Comparison of ENCODE assay signal across 1 cellular context in genomic region chr16:17029602-17030350, GRCh38.
TF ChIP-seq lines count a peak whose summit lies in the region.

No MANE protein-coding gene starts in this region.

TF ChIP-seq in K562, 482 proteins besides CTCF, POLR2A, EP300 and RAD21 (continued from another document and continues in another):
- TF ChIP-seq HBP1 (CRISPR knock-in tag; IDR thresholded peaks at IDR 0.05), result no peak
- no peak for TF ChIP-seq GABPA (tag; conservative IDR thresholded peaks at IDR 0.05; ENCODE audit: low read depth)
- TF ChIP-seq ZBTB2 (IDR thresholded peaks at IDR 0.05), result no peak
- TF ChIP-seq NCOA6 (IDR thresholded peaks at IDR 0.05), result no peak
- no peak for TF ChIP-seq ETV6 (IDR thresholded peaks at IDR 0.05; ENCODE audit: borderline replicate concordance in 1 of 2, low read depth in 2 of 2, low read length in 1 of 2)
- TF ChIP-seq ETV6 (CRISPR knock-in tag; IDR thresholded peaks at IDR 0.05; ENCODE audit: borderline replicate concordance), result no peak
- no peak for TF ChIP-seq HMGXB4 (CRISPR knock-in tag; IDR thresholded peaks at IDR 0.05)
- TF ChIP-seq JUND (IDR thresholded peaks at IDR 0.05; ENCODE audit: borderline replicate concordance, low read depth, low read length), result no peak
- TF ChIP-seq JUND (tag; IDR thresholded peaks at IDR 0.05; ENCODE audit: borderline replicate concordance, low read depth, low read length), result no peak
- no peak for TF ChIP-seq XRCC5 (IDR thresholded peaks at IDR 0.05; ENCODE audit: low read depth, low read length)
- TF ChIP-seq ZNF57 (CRISPR knock-in tag; IDR thresholded peaks at IDR 0.05), result no peak
- TF ChIP-seq DIDO1 (tag; IDR thresholded peaks at IDR 0.05; ENCODE audit: low read depth), result no peak
- no peak for TF ChIP-seq ATF1 (CRISPR knock-in tag; IDR thresholded peaks at IDR 0.05)
- TF ChIP-seq ATF1 (tag; IDR thresholded peaks at IDR 0.05), result no peak
- peak; percentile 19; the same call in 1 of the 2 replicates for TF ChIP-seq ZNF507 (tag; conservative IDR thresholded peaks at IDR 0.05)
- TF ChIP-seq RREB1 (CRISPR knock-in tag; IDR thresholded peaks at IDR 0.05), result no peak
- TF ChIP-seq MEF2D (tag; conservative IDR thresholded peaks at IDR 0.05; ENCODE audit: low read depth), result no peak
- no peak for TF ChIP-seq MTA1 (IDR thresholded peaks at IDR 0.05; ENCODE audit: borderline replicate concordance)
- no peak for TF ChIP-seq CREB3 (tag; conservative IDR thresholded peaks at IDR 0.05; ENCODE audit: low read depth)
- TF ChIP-seq PRDM10 (IDR thresholded peaks at IDR 0.05; ENCODE audit: partially characterized antibody), result no peak
- TF ChIP-seq E2F3 (CRISPR knock-in tag; IDR thresholded peaks at IDR 0.05), result no peak
- TF ChIP-seq SIN3B (IDR thresholded peaks at IDR 0.05; ENCODE audit: low read depth), result no peak
- TF ChIP-seq ATF3 (IDR thresholded peaks at IDR 0.05), result peak; percentile 71
- no peak for TF ChIP-seq ATF3 (CRISPR knock-in tag; conservative IDR thresholded peaks at IDR 0.05)
- no peak for TF ChIP-seq CBFA2T3 (IDR thresholded peaks at IDR 0.05)
- TF ChIP-seq ZNF311 (CRISPR knock-in tag; IDR thresholded peaks at IDR 0.05), result no peak
- 0 out of 4 replicates have a peak, but pooled peaks of 1 of the 2 experiments have one; percentile 20 for TF ChIP-seq TRIM24 (IDR thresholded peaks at IDR 0.05)
- 0 out of 2 replicates have a peak, but pooled peaks have one; percentile 62 for TF ChIP-seq TRIM28 (IDR thresholded peaks at IDR 0.05)
- TF ChIP-seq ELF4 (CRISPR knock-in tag; IDR thresholded peaks at IDR 0.05), result no peak
- no peak for TF ChIP-seq CEBPG (CRISPR knock-in tag; IDR thresholded peaks at IDR 0.05)
- 0 out of 4 replicates have a peak, but pooled peaks of 1 of the 2 experiments have one; percentile 29 for TF ChIP-seq CEBPG (tag; conservative IDR thresholded peaks at IDR 0.05 in 1 of 2, IDR thresholded peaks at IDR 0.05 in 1 of 2)
- TF ChIP-seq PHF20 (IDR thresholded peaks at IDR 0.05; ENCODE audit: partially characterized antibody), result no peak
- no peak for TF ChIP-seq NCOA2 (IDR thresholded peaks at IDR 0.05; ENCODE audit: partially characterized antibody in 2 of 2)
- TF ChIP-seq ZKSCAN3 (CRISPR knock-in tag; IDR thresholded peaks at IDR 0.05), result no peak
- no peak for TF ChIP-seq ZNF699 (CRISPR knock-in tag; IDR thresholded peaks at IDR 0.05; ENCODE audit: insufficient replicate concordance)
- no peak for TF ChIP-seq TOE1 (IDR thresholded peaks at IDR 0.05; ENCODE audit: borderline replicate concordance)
- TF ChIP-seq TOE1 (CRISPR knock-in tag; IDR thresholded peaks at IDR 0.05; ENCODE audit: borderline replicate concordance, low read depth), result no peak
- TF ChIP-seq ZNF316 (IDR thresholded peaks at IDR 0.05), result no peak
- TF ChIP-seq THAP12 (CRISPR knock-in tag; IDR thresholded peaks at IDR 0.05), result no peak
- TF ChIP-seq NR2F6 (CRISPR knock-in tag; IDR thresholded peaks at IDR 0.05), result no peak
- TF ChIP-seq CBX3 (IDR thresholded peaks at IDR 0.05; ENCODE audit: borderline replicate concordance in 1 of 2, low read length in 2 of 2), result peak in 1 of 2 experiments; percentile 52; a peak in 1 of 3 replicates
- no peak for TF ChIP-seq ARID2 (IDR thresholded peaks at IDR 0.05)
- TF ChIP-seq SP2 (IDR thresholded peaks at IDR 0.05; ENCODE audit: extremely low read depth, low read depth, low read length, poor library complexity, severe bottlenecking), result no peak
- peak; percentile 59; the same call in 1 of the 2 replicates for TF ChIP-seq BCOR (IDR thresholded peaks at IDR 0.05)
- TF ChIP-seq RHOXF2B (CRISPR knock-in tag; conservative IDR thresholded peaks at IDR 0.05), result no peak
- TF ChIP-seq ZNF639 (CRISPR knock-in tag; conservative IDR thresholded peaks at IDR 0.05 in 1 of 2, IDR thresholded peaks at IDR 0.05 in 1 of 2), result no peak
- TF ChIP-seq LCOR (CRISPR knock-in tag; IDR thresholded peaks at IDR 0.05), result no peak
- no peak for TF ChIP-seq TCF7 (IDR thresholded peaks at IDR 0.05; ENCODE audit: borderline replicate concordance)
